ENCODE assay signal across 25 cellular contexts in genomic region chr12:66000958-66001357, GRCh38.
A peak's percentile ranks its signal among the peaks of the same experiment; 100 is the strongest.
DNase-seq lines count a peak whose midpoint lies in the region; ATAC-seq, FAIRE-seq and TF ChIP-seq lines count a peak whose summit lies in the region.
"Had no signal": no experiment of that assay in that cellular context is flagged by ENCODE, and none has a peak within 500 bp of the region (broad histone marks: within the 10 kb centered on the region; RNA-seq: fewer than 3 reads in every experiment).

No MANE protein-coding gene starts in this region.

- H3K27ac ChIP-seq in astrocyte (ENCODE audit: low read depth, low read length) = no peak overlapping the region
- H3K27ac ChIP-seq in K562 (ENCODE audit: extremely low read depth, low read depth, low read length) = no peak overlapping the region
- peak overlapping the region; percentile 30 for H3K27ac ChIP-seq in trophoblast cell (ENCODE audit: low read depth, low read length)
- H3K27ac ChIP-seq: BLaER1 had no signal

- H3K79me2 ChIP-seq in astrocyte (ENCODE audit: insufficient read depth, low read length) (no peaks in the 10 kb centered on the region), K562 (ENCODE audit: control insufficient read depth, insufficient read depth, low read length) (no peaks in the 10 kb centered on the region), trophoblast cell (ENCODE audit: control insufficient read depth, insufficient read depth, low read length, poor library complexity) (peaks cover 2% of the 10 kb centered on the region)

- no peak overlapping the region for H3K9ac ChIP-seq in astrocyte (ENCODE audit: low read length)
- H3K9ac ChIP-seq in K562 (ENCODE audit: insufficient read depth in 1 of 2, low read depth in 2 of 2, low read length in 2 of 2) = no peak overlapping the region
- no peak overlapping the region for H3K9ac ChIP-seq in trophoblast cell (ENCODE audit: low read length)
- H3K9ac ChIP-seq: BLaER1 had no signal

- TF ChIP-seq EP300 in K562 (IDR thresholded peaks at IDR 0.05; ENCODE audit: low read length) = no peak

- H2BK12ac ChIP-seq in trophoblast cell (ENCODE audit: low read length) = peak overlapping the region; percentile 73

- H3K4ac ChIP-seq in trophoblast cell (ENCODE audit: low read depth, low read length) = peak overlapping the region; percentile 14

- no peak overlapping the region for H2AFZ ChIP-seq in astrocyte (ENCODE audit: low read depth, low read length)
- no peak overlapping the region for H2AFZ ChIP-seq in K562 (ENCODE audit: low read depth, low read length)
- H2AFZ ChIP-seq in trophoblast cell (ENCODE audit: insufficient read depth, low read length, poor library complexity) = no peak overlapping the region

- H2BK120ac ChIP-seq in trophoblast cell (ENCODE audit: insufficient read depth, low read length, poor library complexity) = peak overlapping the region; percentile 83

- TF ChIP-seq POLR2A in K562 (conservative IDR thresholded peaks at IDR 0.05) = no peak

- H3K9me3 ChIP-seq in astrocyte (ENCODE audit: insufficient read depth, low read depth, low read length) (no peaks in the 10 kb centered on the region), K562 (replicated peaks; ENCODE audit: control insufficient read depth, insufficient read depth, low read depth, low read length) (no peaks in the 10 kb centered on the region), trophoblast cell (ENCODE audit: insufficient read depth, low read depth, low read length) (no peaks in the 10 kb centered on the region)
- H3K9me3 ChIP-seq: BE2C, BLaER1 had no signal

- H3K36me3 ChIP-seq in astrocyte (ENCODE audit: insufficient read depth, low read length) = no peaks in the 10 kb centered on the region
- H3K36me3 ChIP-seq in K562 (ENCODE audit: control insufficient read depth, insufficient read depth, low read length) = no peaks in the 10 kb centered on the region
- H3K36me3 ChIP-seq in trophoblast cell (ENCODE audit: control insufficient read depth in 1 of 2, insufficient read depth in 2 of 2, low read length in 2 of 2) = no peaks in the 10 kb centered on the region
- H3K36me3 ChIP-seq: BE2C, BLaER1 had no signal

- H4K8ac ChIP-seq in trophoblast cell (ENCODE audit: low read depth, low read length) = peak overlapping the region; percentile 43

- H3K9me3 Mint-ChIP-seq in astrocyte (ENCODE audit: unreplicated experiment) = no peaks in the 10 kb centered on the region
- H3K9me3 Mint-ChIP-seq: CD14-positive monocyte; CD4-positive, alpha-beta memory T cell; CD8-positive, alpha-beta memory T cell had no signal

- no peak for DNase-seq in astrocyte (ENCODE audit: low read depth)
- no peak for DNase-seq in K562 (ENCODE audit: extremely low read depth in 1 of 4, low spot score in 3 of 4)
- DNase-seq in trophoblast cell = peak in 1 of 2 donors; percentile 54
- no peak for DNase-seq in inferior parietal cortex (ENCODE audit: extremely low spot score)
- no peak for DNase-seq in NCI-H2029 treated with DMSO at 0.1 percent for 48 hours (lab: John Stamatoyannopoulos, UW)
- DNase-seq: 8988T; ACHN; BE2C; C1 segment of cervical spinal cord; CD4-positive, alpha-beta memory T cell; CD4-positive, CD25-positive, alpha-beta regulatory T cell; CD8-positive, alpha-beta memory T cell; COR-L47; DMS 273 treated with DMSO at 0.1 percent for 48 hours; DMS153; DMS53; DMS79; DND-41; EL; GF-D8 had no signal

- H3K4me1 ChIP-seq in astrocyte (ENCODE audit: insufficient read depth, low read length) (peaks cover 11% of the 10 kb centered on the region), K562 (replicated peaks in 1 of 2; ENCODE audit: control insufficient read depth in 2 of 2, insufficient read depth in 2 of 2, low read length in 2 of 2) (no peaks in the 10 kb centered on the region), trophoblast cell (ENCODE audit: control insufficient read depth in 1 of 2, insufficient read depth in 2 of 2, low read length in 2 of 2) (peaks cover 7 to 16% of the 10 kb centered on the region in 2 experiments)
- H3K4me1 ChIP-seq: BE2C had no signal

- H3K27me3 ChIP-seq in astrocyte (ENCODE audit: insufficient read depth, low read length) (peaks cover 3% of the 10 kb centered on the region), K562 (ENCODE audit: control insufficient read depth in 2 of 2, insufficient read depth in 2 of 2, low read length in 2 of 2) (no peaks in the 10 kb centered on the region), trophoblast cell (ENCODE audit: insufficient read depth, low read length) (no peaks in the 10 kb centered on the region)
- H3K27me3 ChIP-seq: BE2C, BLaER1 had no signal

- H3K27me3 Mint-ChIP-seq in astrocyte (ENCODE audit: low read depth, unreplicated experiment) = no peaks in the 10 kb centered on the region

- no peak overlapping the region for H3K18ac ChIP-seq in trophoblast cell (ENCODE audit: low read length)

- H4K20me1 ChIP-seq in astrocyte (ENCODE audit: insufficient read depth, low read length) (no peaks in the 10 kb centered on the region), K562 (replicated peaks; ENCODE audit: control insufficient read depth, insufficient read depth, low read length) (no peaks in the 10 kb centered on the region)
- H4K20me1 ChIP-seq: BLaER1 had no signal

- no peak for TF ChIP-seq RAD21 in K562 (CRISPR knock-in tag; conservative IDR thresholded peaks at IDR 0.05 in 1 of 2, IDR thresholded peaks at IDR 0.05 in 1 of 2)

- intact Hi-C loops in K562 (cut with micrococcal nuclease) = no loop called here

- peaks cover 3% of the 10 kb centered on the region for H3K36me3 Mint-ChIP-seq in astrocyte (ENCODE audit: low read depth, unreplicated experiment)
- H3K36me3 Mint-ChIP-seq: CD14-positive monocyte; CD4-positive, alpha-beta memory T cell; CD4-positive, CD25-positive, alpha-beta regulatory T cell; CD8-positive, alpha-beta memory T cell had no signal

- peaks cover 18% of the 10 kb centered on the region for H3K79me1 ChIP-seq in trophoblast cell (ENCODE audit: low read length)

- POLR2A ChIA-PET in K562 (lab: Yijun Ruan, JAX) = no interaction called here

- CTCF ChIA-PET in K562 (lab: Yijun Ruan, JAX; ENCODE audit: low intra/inter-chr PET ratio) = no interaction called here

- H3K4me3 Mint-ChIP-seq in astrocyte (ENCODE audit: unreplicated experiment) = no peak overlapping the region
- H3K4me3 Mint-ChIP-seq: CD14-positive monocyte; CD4-positive, alpha-beta memory T cell; CD4-positive, CD25-positive, alpha-beta regulatory T cell; CD8-positive, alpha-beta memory T cell had no signal

- H3K4me2 ChIP-seq in astrocyte (ENCODE audit: low read length) = no peak overlapping the region
- no peak overlapping the region for H3K4me2 ChIP-seq in K562 (ENCODE audit: insufficient read depth, low read length)
- H3K4me2 ChIP-seq in trophoblast cell (ENCODE audit: low read length) = no peak overlapping the region
- H3K4me2 ChIP-seq: BLaER1 had no signal

- 0% methylated on average over 1 of the region's 1 CpG for WGBS in K562 (ENCODE audit: insufficient coverage, low coverage, missing lambda C conversion rate)
- no CpG with 5 or more reads among the region's 1 CpG for WGBS in trophoblast cell (ENCODE audit: extremely low coverage, insufficient coverage, insufficient read length)

- no peak overlapping the region for H3K23ac ChIP-seq in trophoblast cell (ENCODE audit: low read length)

- no peak for ATAC-seq in K562
- no peak for ATAC-seq in HG03432 (IDR thresholded peaks at IDR 0.05; ENCODE audit: unreplicated experiment)

- TF ChIP-seq CTCF in astrocyte (IDR thresholded peaks at IDR 0.05; ENCODE audit: insufficient read depth, low read depth, low read length) = no peak
- TF ChIP-seq CTCF in K562 (IDR thresholded peaks at IDR 0.05 in 2 of 3, conservative IDR thresholded peaks at IDR 0.05 in 1 of 3; ENCODE audit: insufficient read depth in 2 of 3, low read depth in 1 of 3, low read length in 3 of 3) = no peak

- in situ Hi-C loops in K562 (cut with MboI) = no loop called here

- H3K9me1 ChIP-seq in K562 (ENCODE audit: control insufficient read depth, insufficient read depth, low read length) = no peaks in the 10 kb centered on the region

- no TSS peak for BruUV-seq in K562 (replicated peaks; lab: Mats Ljungman, UMichigan)

- FAIRE-seq in astrocyte (lab: Jason Lieb, UNC) = no peak
- FAIRE-seq in K562 (lab: Jason Lieb, UNC) = no peak
- FAIRE-seq: A204.1, GM18507 had no signal

- peaks cover 31% of the 10 kb centered on the region for H3K4me1 Mint-ChIP-seq in astrocyte (ENCODE audit: low read depth, unreplicated experiment)
- H3K4me1 Mint-ChIP-seq: CD4-positive, alpha-beta memory T cell; CD4-positive, CD25-positive, alpha-beta regulatory T cell; CD8-positive, alpha-beta memory T cell had no signal

- H3K27ac Mint-ChIP-seq in astrocyte (ENCODE audit: unreplicated experiment) = peak overlapping the region; percentile 6
- H3K27ac Mint-ChIP-seq: CD14-positive monocyte; CD4-positive, CD25-positive, alpha-beta regulatory T cell; CD8-positive, alpha-beta memory T cell had no signal

- H4K12ac ChIP-seq in trophoblast cell (ENCODE audit: low read depth, low read length) = no peak overlapping the region

- peak overlapping the region; percentile 29 for H3K14ac ChIP-seq in trophoblast cell (ENCODE audit: low read length)

- H2BK5ac ChIP-seq in trophoblast cell (ENCODE audit: low read depth, low read length, poor library complexity) = peak overlapping the region; percentile 46

- peak overlapping the region; percentile 41 for H2AK5ac ChIP-seq in trophoblast cell (ENCODE audit: low read length)

- no peak overlapping the region for H3K4me3 ChIP-seq in astrocyte (ENCODE audit: insufficient read depth, low read depth, low read length)
- H3K4me3 ChIP-seq in K562 = no peak overlapping the region
- H3K4me3 ChIP-seq in trophoblast cell (ENCODE audit: low read depth, low read length) = no peak overlapping the region
- H3K4me3 ChIP-seq: BLaER1 had no signal

- peak overlapping the region; percentile 75 for H4K91ac ChIP-seq in trophoblast cell (ENCODE audit: low read depth, low read length)
